Comparison of ENCODE assay signal across 26 cellular contexts in genomic region chrX:99939883-99940232, GRCh38.
"Had no signal": no experiment of that assay in that cellular context is flagged by ENCODE, and none has a peak within 500 bp of the region (broad histone marks: within the 10 kb centered on the region; RNA-seq: fewer than 3 reads in every experiment).

No MANE protein-coding gene starts in this region.

- H3K9me3 Mint-ChIP-seq: nephron progenitor cell had no signal

- FAIRE-seq: colon, islet of Langerhans, small intestine had no signal

- H3K36me3 ChIP-seq: gastrocnemius medialis, right lobe of liver, suprapubic skin, transverse colon, upper lobe of right lung, uterus had no signal

- H3K4me1 Mint-ChIP-seq: naive thymus-derived CD8-positive, alpha-beta T cell; nephron progenitor cell; stimulated activated naive CD8-positive, alpha-beta T cell treated with anti-CD3 and anti-CD28 coated beads, Interleukin-15, amount 100 ng/mL, for 72 hours had no signal

- ATAC-seq: esophagus mucosa; gastrocnemius medialis; left lobe of liver; naive thymus-derived CD8-positive, alpha-beta T cell; right lobe of liver; stimulated activated naive CD8-positive, alpha-beta T cell treated with anti-CD3 and anti-CD28 coated beads, Interleukin-15, amount 100 ng/mL, for 72 hours; upper lobe of right lung had no signal

- H3K36me3 Mint-ChIP-seq: naive thymus-derived CD8-positive, alpha-beta T cell had no signal

- H3K27me3 ChIP-seq: gastrocnemius medialis, right lobe of liver, suprapubic skin, transverse colon, upper lobe of right lung had no signal

- H3K4me3 Mint-ChIP-seq: naive thymus-derived CD8-positive, alpha-beta T cell; nephron progenitor cell; stimulated activated naive CD8-positive, alpha-beta T cell treated with anti-CD3 and anti-CD28 coated beads, Interleukin-15, amount 100 ng/mL, for 72 hours had no signal

- H3K9me3 ChIP-seq: gastrocnemius medialis, right lobe of liver, suprapubic skin, transverse colon, upper lobe of right lung, uterus had no signal

- H3K4me1 ChIP-seq: gastrocnemius medialis, right lobe of liver, suprapubic skin, transverse colon, upper lobe of right lung, uterus had no signal

- H3K27ac ChIP-seq: dorsolateral prefrontal cortex, epithelial cell of prostate, gastrocnemius medialis, right lobe of liver, suprapubic skin, transverse colon, upper lobe of right lung, uterus had no signal

- H3K27me3 Mint-ChIP-seq: stimulated activated naive CD8-positive, alpha-beta T cell treated with anti-CD3 and anti-CD28 coated beads, Interleukin-15, amount 100 ng/mL, for 72 hours had no signal

- DNase-seq: effector CD4-positive, alpha-beta T cell; foreskin fibroblast; gastrocnemius medialis; head of caudate nucleus; kidney glomerular epithelial cell; nephron progenitor cell; nucleus accumbens; right lobe of liver; small intestine; stimulated activated CD4-positive, alpha-beta T cell treated with anti-CD3 and anti-CD28 coated beads, Interleukin-12 subunit alpha, Interleukin-12 subunit beta, amount 100 ng/mL, for 4 hours; stimulated activated CD4-positive, alpha-beta T cell treated with anti-CD3 and anti-CD28 coated beads, Interleukin-1b, Interleukin-23, amount 100 ng/mL, for 48 hours; stimulated activated CD4-positive, alpha-beta T cell treated with anti-CD3 and anti-CD28 coated beads, Interleukin-4, amount 100 ng/mL, for 1 hour; stimulated activated CD8-positive, alpha-beta memory T cell treated with anti-CD3 and anti-CD28 coated beads, Interleukin-4, amount 100 ng/mL, for 48 hours; stimulated activated naive CD4-positive, alpha-beta T cell; stimulated activated naive CD8-positive, alpha-beta T cell treated with anti-CD3 and anti-CD28 coated beads, Interleukin-15, amount 100 ng/mL, for 72 hours; transverse colon; upper lobe of right lung; uterus had no signal

- H3K27ac Mint-ChIP-seq: naive thymus-derived CD8-positive, alpha-beta T cell; nephron progenitor cell; stimulated activated naive CD8-positive, alpha-beta T cell treated with anti-CD3 and anti-CD28 coated beads, Interleukin-15, amount 100 ng/mL, for 72 hours had no signal

- H3K4me3 ChIP-seq: gastrocnemius medialis, right lobe of liver, suprapubic skin, transverse colon, upper lobe of right lung, uterus had no signal
